Comparison of ENCODE assay signal across 27 cellular contexts in genomic region chr13:57948884-57949283, GRCh38.
"Had no signal": no experiment of that assay in that cellular context is flagged by ENCODE, and none has a peak within 500 bp of the region (broad histone marks: within the 10 kb centered on the region; RNA-seq: fewer than 3 reads in every experiment).

No MANE protein-coding gene starts in this region.

- H3K4me3 Mint-ChIP-seq: mesothelial cell of epicardium; naive B cell; natural killer cell; nephron progenitor cell; neural progenitor cell; stimulated activated memory B cell treated with anti-CD40 and anti-IgM and Interleukin-4, amounts not matched to agents 10 μg/mL and 1 μg/mL and 100 μg/mL, for 72 hours; stimulated activated naive CD8-positive, alpha-beta T cell treated with anti-CD3 and anti-CD28 coated beads, Interleukin-15, amount 100 ng/mL, for 72 hours had no signal

- DNase-seq: islet precursor cell; left ventricle myocardium inferior; mesendoderm; naive B cell; natural killer cell; nephron progenitor cell; ovary; right lobe of liver; stimulated activated CD4-positive, alpha-beta T cell treated with anti-CD3 and anti-CD28 coated beads, Interleukin-1b, Interleukin-23, amount 100 ng/mL, for 48 hours; stimulated activated CD4-positive, alpha-beta T cell treated with anti-CD3 and anti-CD28 coated beads, Interleukin-2, amount 100 ng/mL, for 48 hours; stimulated activated CD4-positive, alpha-beta T cell treated with anti-CD3 and anti-CD28 coated beads, Interleukin-4, amount 100 ng/mL, for 4 hours; stimulated activated CD8-positive, alpha-beta memory T cell treated with anti-CD3 and anti-CD28 coated beads, Interleukin-4, amount 100 ng/mL, for 48 hours; stimulated activated naive CD4-positive, alpha-beta T cell treated with Interleukin-2 at 50 U/mL for 16 hours; stimulated activated naive CD8-positive, alpha-beta T cell treated with anti-CD3 and anti-CD28 coated beads, Interleukin-15, amount 100 ng/mL, for 72 hours; substantia nigra; testis; thyroid gland; transverse colon; upper lobe of left lung had no signal

- H3K36me3 ChIP-seq: left ventricle myocardium inferior, neural progenitor cell, ovary, right atrium auricular region, right lobe of liver, thyroid gland, transverse colon, upper lobe of left lung, vagina had no signal

- H3K27ac ChIP-seq: left ventricle myocardium inferior, neural progenitor cell, ovary, right atrium auricular region, right lobe of liver, testis, thyroid gland, transverse colon, upper lobe of left lung, vagina had no signal

- H3K4me1 Mint-ChIP-seq: mesothelial cell of epicardium; naive B cell; natural killer cell; nephron progenitor cell; neural progenitor cell; stimulated activated memory B cell treated with anti-CD40 and anti-IgM and Interleukin-4, amounts not matched to agents 10 μg/mL and 1 μg/mL and 100 μg/mL, for 72 hours; stimulated activated naive CD8-positive, alpha-beta T cell treated with anti-CD3 and anti-CD28 coated beads, Interleukin-15, amount 100 ng/mL, for 72 hours had no signal

- H3K36me3 Mint-ChIP-seq: mesothelial cell of epicardium; naive B cell; neural progenitor cell; stimulated activated memory B cell treated with anti-CD40 and anti-IgM and Interleukin-4, amounts not matched to agents 10 μg/mL and 1 μg/mL and 100 μg/mL, for 72 hours had no signal

- H3K9me3 ChIP-seq: ovary, right lobe of liver, testis, thyroid gland, upper lobe of left lung, vagina had no signal

- H3K4me1 ChIP-seq: left ventricle myocardium inferior, right atrium auricular region, right lobe of liver, testis, thyroid gland, transverse colon, upper lobe of left lung, vagina had no signal

- ATAC-seq: natural killer cell; right lobe of liver; stimulated activated memory B cell treated with anti-CD40 and anti-IgM and Interleukin-4, amounts not matched to agents 10 μg/mL and 1 μg/mL and 100 μg/mL, for 72 hours; stimulated activated naive CD8-positive, alpha-beta T cell treated with anti-CD3 and anti-CD28 coated beads, Interleukin-15, amount 100 ng/mL, for 72 hours had no signal

- H3K27me3 Mint-ChIP-seq: naive B cell; progenitor cell of endocrine pancreas; stimulated activated memory B cell treated with anti-CD40 and anti-IgM and Interleukin-4, amounts not matched to agents 10 μg/mL and 1 μg/mL and 100 μg/mL, for 72 hours; stimulated activated naive CD8-positive, alpha-beta T cell treated with anti-CD3 and anti-CD28 coated beads, Interleukin-15, amount 100 ng/mL, for 72 hours had no signal

- H3K27me3 ChIP-seq: neural progenitor cell, ovary, right atrium auricular region, right lobe of liver, testis, thyroid gland, transverse colon, upper lobe of left lung, vagina had no signal

- H3K27ac Mint-ChIP-seq: mesothelial cell of epicardium; naive B cell; natural killer cell; nephron progenitor cell; neural progenitor cell; progenitor cell of endocrine pancreas; stimulated activated memory B cell treated with anti-CD40 and anti-IgM and Interleukin-4, amounts not matched to agents 10 μg/mL and 1 μg/mL and 100 μg/mL, for 72 hours; stimulated activated naive CD8-positive, alpha-beta T cell treated with anti-CD3 and anti-CD28 coated beads, Interleukin-15, amount 100 ng/mL, for 72 hours had no signal

- H3K4me3 ChIP-seq: left ventricle myocardium inferior, lung, neural progenitor cell, ovary, right atrium auricular region, right lobe of liver, smooth muscle cell, testis, thyroid gland, transverse colon, upper lobe of left lung, vagina had no signal
